Comparison of ENCODE assay signal across 1 cellular context in the genomic region with DNA sequence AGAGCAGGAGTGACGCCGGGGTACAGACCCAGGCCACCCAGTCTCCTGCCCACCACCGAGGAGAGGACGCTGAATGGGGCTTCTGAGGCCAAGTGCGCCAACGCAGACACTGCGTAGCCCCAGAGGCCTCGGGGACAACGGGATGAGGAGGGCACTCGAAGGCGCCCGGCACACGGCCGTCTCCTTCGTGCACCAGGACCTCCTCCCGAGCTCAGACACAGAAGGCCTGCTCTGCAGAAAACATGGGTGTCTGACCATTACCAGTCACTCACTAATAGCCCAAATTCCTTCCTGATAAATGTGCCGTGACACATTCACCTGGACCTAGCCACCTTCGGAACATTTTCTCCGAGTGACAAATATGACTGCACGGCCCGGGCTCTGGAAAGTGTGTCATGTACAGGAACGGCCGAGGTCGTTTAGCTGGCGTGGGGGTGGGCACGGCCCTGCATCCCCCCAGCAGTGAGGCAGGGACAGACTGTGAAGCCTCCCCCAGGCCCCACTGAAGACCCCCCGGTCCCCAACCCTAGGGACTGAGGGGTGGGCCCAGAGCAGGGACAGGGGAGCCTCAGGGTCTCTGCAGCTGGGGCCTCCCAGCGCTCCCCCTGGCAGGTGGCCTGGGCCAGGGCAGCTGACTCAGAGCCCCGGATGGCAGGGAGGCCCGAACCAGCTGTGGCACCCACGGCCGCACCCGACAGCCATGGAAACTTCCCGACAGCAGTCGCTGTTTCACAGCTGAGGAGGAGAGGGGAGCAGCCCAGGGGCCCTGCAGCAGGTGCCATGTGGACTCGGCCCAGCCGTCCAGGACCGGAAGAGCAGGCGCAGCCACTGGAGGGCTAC.
TF ChIP-seq lines count a peak whose summit lies in the region.

No MANE protein-coding gene starts in this region.

TF ChIP-seq in HCT116, 20 proteins besides CTCF, POLR2A, EP300 and RAD21:
- TF ChIP-seq FOSL1 (IDR thresholded peaks at IDR 0.05; ENCODE audit: low read depth) (no peak), CBX3 (IDR thresholded peaks at IDR 0.05; ENCODE audit: low read depth) (no peak), JUND (IDR thresholded peaks at IDR 0.05) (no peak), SP1 (IDR thresholded peaks at IDR 0.05; ENCODE audit: low read depth) (no peak), TCF7L2 (IDR thresholded peaks at IDR 0.05; ENCODE audit: borderline replicate concordance, extremely low read depth, insufficient read depth, insufficient read length) (no peak), SRF (IDR thresholded peaks at IDR 0.05; ENCODE audit: low read depth) (no peak), YY1 (IDR thresholded peaks at IDR 0.05; ENCODE audit: extremely low read depth, insufficient replicate concordance, low read depth, low read length) (no peak), EZH2 (IDR thresholded peaks at IDR 0.05) (no peak), ZNF274 (IDR thresholded peaks at IDR 0.05; ENCODE audit: low read depth, low read length) (no peak), ZFX (IDR thresholded peaks at IDR 0.05) (no peak), ELF1 (IDR thresholded peaks at IDR 0.05; ENCODE audit: borderline replicate concordance, low read depth) (no peak), EZH2phosphoT487 (IDR thresholded peaks at IDR 0.05; ENCODE audit: borderline replicate concordance) (no peak)
- TF ChIP-seq, protein P1, sequence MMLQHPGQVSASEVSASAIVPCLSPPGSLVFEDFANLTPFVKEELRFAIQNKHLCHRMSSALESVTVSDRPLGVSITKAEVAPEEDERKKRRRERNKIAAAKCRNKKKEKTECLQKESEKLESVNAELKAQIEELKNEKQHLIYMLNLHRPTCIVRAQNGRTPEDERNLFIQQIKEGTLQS (IDR thresholded peaks at IDR 0.05), result no peak
- TF ChIP-seq, protein P2, sequence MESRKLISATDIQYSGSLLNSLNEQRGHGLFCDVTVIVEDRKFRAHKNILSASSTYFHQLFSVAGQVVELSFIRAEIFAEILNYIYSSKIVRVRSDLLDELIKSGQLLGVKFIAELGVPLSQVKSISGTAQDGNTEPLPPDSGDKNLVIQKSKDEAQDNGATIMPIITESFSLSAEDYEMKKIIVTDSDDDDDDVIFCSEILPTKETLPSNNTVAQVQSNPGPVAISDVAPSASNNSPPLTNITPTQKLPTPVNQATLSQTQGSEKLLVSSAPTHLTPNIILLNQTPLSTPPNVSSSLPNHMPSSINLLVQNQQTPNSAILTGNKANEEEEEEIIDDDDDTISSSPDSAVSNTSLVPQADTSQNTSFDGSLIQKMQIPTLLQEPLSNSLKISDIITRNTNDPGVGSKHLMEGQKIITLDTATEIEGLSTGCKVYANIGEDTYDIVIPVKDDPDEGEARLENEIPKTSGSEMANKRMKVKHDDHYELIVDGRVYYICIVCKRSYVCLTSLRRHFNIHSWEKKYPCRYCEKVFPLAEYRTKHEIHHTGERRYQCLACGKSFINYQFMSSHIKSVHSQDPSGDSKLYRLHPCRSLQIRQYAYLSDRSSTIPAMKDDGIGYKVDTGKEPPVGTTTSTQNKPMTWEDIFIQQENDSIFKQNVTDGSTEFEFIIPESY (IDR thresholded peaks at IDR 0.05; ENCODE audit: extremely low read depth, insufficient replicate concordance, low read length), result no peak
- TF ChIP-seq, protein P3, sequence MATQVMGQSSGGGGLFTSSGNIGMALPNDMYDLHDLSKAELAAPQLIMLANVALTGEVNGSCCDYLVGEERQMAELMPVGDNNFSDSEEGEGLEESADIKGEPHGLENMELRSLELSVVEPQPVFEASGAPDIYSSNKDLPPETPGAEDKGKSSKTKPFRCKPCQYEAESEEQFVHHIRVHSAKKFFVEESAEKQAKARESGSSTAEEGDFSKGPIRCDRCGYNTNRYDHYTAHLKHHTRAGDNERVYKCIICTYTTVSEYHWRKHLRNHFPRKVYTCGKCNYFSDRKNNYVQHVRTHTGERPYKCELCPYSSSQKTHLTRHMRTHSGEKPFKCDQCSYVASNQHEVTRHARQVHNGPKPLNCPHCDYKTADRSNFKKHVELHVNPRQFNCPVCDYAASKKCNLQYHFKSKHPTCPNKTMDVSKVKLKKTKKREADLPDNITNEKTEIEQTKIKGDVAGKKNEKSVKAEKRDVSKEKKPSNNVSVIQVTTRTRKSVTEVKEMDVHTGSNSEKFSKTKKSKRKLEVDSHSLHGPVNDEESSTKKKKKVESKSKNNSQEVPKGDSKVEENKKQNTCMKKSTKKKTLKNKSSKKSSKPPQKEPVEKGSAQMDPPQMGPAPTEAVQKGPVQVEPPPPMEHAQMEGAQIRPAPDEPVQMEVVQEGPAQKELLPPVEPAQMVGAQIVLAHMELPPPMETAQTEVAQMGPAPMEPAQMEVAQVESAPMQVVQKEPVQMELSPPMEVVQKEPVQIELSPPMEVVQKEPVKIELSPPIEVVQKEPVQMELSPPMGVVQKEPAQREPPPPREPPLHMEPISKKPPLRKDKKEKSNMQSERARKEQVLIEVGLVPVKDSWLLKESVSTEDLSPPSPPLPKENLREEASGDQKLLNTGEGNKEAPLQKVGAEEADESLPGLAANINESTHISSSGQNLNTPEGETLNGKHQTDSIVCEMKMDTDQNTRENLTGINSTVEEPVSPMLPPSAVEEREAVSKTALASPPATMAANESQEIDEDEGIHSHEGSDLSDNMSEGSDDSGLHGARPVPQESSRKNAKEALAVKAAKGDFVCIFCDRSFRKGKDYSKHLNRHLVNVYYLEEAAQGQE (IDR thresholded peaks at IDR 0.05; ENCODE audit: low read depth), result no peak
